8 cellular contexts compared by ENCODE assay signal in genomic region chr1:172719694-172720138, GRCh38.
DNase-seq lines count a peak whose midpoint lies in the region; ATAC-seq and TF ChIP-seq lines count a peak whose summit lies in the region.

No MANE protein-coding gene starts in this region.

- DNase-seq in NCI-H1105 treated with DMSO at 0.1 percent for 48 hours (lab: John Stamatoyannopoulos, UW) (peak; percentile 29), NCI-H1105 (lab: John Stamatoyannopoulos, UW) (no peak), HCT116 (ENCODE audit: low read depth, low spot score) (peak; percentile 39), RPMI8226 (peak; percentile 51), neuronal stem cell (ENCODE audit: low spot score) (peak; percentile 39), cortex of kidney (lab: John Stamatoyannopoulos, UW) (no peak)

- no CpG with 5 or more reads among the region's 3 CpGs for WGBS in neuronal stem cell (ENCODE audit: extremely low coverage in 2 of 2, insufficient read length in 2 of 2, insufficient replicate concordance in 1 of 2), 2 donors

- no peaks in the 10 kb centered on the region for H3K79me1 ChIP-seq in neuronal stem cell (ENCODE audit: low read depth, low read length)

- RAD21 ChIA-PET in HCT116 (lab: Charles Lee; ENCODE audit: low non-redundant PET in 1 of 2, low total read pairs in 2 of 2, uncharacterized antibody in 2 of 2, unreplicated experiment in 2 of 2) = interaction anchor here in 1 of 2 experiments (1.0 kb wide), 1 partner anchor 187 kb away, joined by 3 read pairs; no protein-coding TSS in a partner anchor

- H3K9me3 ChIP-seq in HCT116 (ENCODE audit: control insufficient read depth in 1 of 2, insufficient read depth in 1 of 2, low read depth in 1 of 2, low read length in 2 of 2) (no peaks in the 10 kb centered on the region), neuronal stem cell (replicated peaks in 1 of 2; ENCODE audit: control insufficient read depth in 2 of 2, insufficient read depth in 1 of 2, low read depth in 1 of 2, low read length in 2 of 2) (no peaks in the 10 kb centered on the region)

- no peaks in the 10 kb centered on the region for H3K27me3 ChIP-seq in HCT116 (ENCODE audit: insufficient read depth, low read length)
- H3K27me3 ChIP-seq in neuronal stem cell (ENCODE audit: control insufficient read depth in 3 of 3, insufficient read depth in 3 of 3, low read depth in 1 of 3, low read length in 3 of 3) = no peaks in the 10 kb centered on the region

- no peaks in the 10 kb centered on the region for H3K4me1 ChIP-seq in HCT116 (ENCODE audit: control insufficient read depth in 1 of 2, insufficient read depth in 2 of 2, low read length in 2 of 2)
- H3K4me1 ChIP-seq in neuronal stem cell (ENCODE audit: control insufficient read depth in 2 of 2, insufficient read depth in 1 of 2, low read depth in 1 of 2, low read length in 2 of 2) = peaks cover 8 to 9% of the 10 kb centered on the region in 2 donors

- peak; percentile 92 for TF ChIP-seq RAD21 in HCT116 (IDR thresholded peaks at IDR 0.05; ENCODE audit: low read depth)

- no peak overlapping the region for H3K9ac ChIP-seq in HCT116 (ENCODE audit: low read length)
- no peak overlapping the region for H3K9ac ChIP-seq in neuronal stem cell (ENCODE audit: low read depth, low read length, poor library complexity)

- ATAC-seq in HCT116 = peak; percentile 89
- peak; percentile 71 for ATAC-seq in esophagus mucosa
- no peak for ATAC-seq in GM21515 (IDR thresholded peaks at IDR 0.05; ENCODE audit: unreplicated experiment)

- CTCF ChIA-PET in HCT116 (lab: Charles Lee) = interaction anchor here (0.9 to 1.7 kb wide), 11 partner anchors 11 to 717 kb away, joined by 3 to 27 read pairs (median 3); partner anchors contain the start of gene C1orf105

- H4K91ac ChIP-seq in neuronal stem cell (ENCODE audit: low read depth, low read length, poor library complexity) = no peak overlapping the region

- no peak overlapping the region for H2BK120ac ChIP-seq in neuronal stem cell (ENCODE audit: low read depth, low read length)

- H2AFZ ChIP-seq in HCT116 (ENCODE audit: low read depth, low read length, poor library complexity, severe bottlenecking) (peak overlapping the region; percentile 75), neuronal stem cell (ENCODE audit: low read length) (no peak overlapping the region)

- no peak overlapping the region for H3K23ac ChIP-seq in neuronal stem cell (ENCODE audit: low read depth, low read length, poor library complexity)

- BruUV-seq in HCT116 (replicated peaks; lab: Mats Ljungman, UMichigan) = no TSS peak

- no peak overlapping the region for H4K8ac ChIP-seq in neuronal stem cell (ENCODE audit: low read depth, low read length)

- intact Hi-C loops in HCT116 (cut with micrococcal nuclease) = loop anchor here (1.0 to 5.0 kb wide), 3 partner anchors 110 to 269 kb away; partner anchors contain the start of gene SUCO

- no peak overlapping the region for H2BK12ac ChIP-seq in neuronal stem cell (ENCODE audit: low read length)

- H3K4me3 ChIP-seq in HCT116 (replicated peaks in 1 of 2; ENCODE audit: low read depth in 1 of 2, low read length in 2 of 2) (no peak overlapping the region), neuronal stem cell (ENCODE audit: low read length in 2 of 2) (no peak overlapping the region)

- no peak overlapping the region for H2AK5ac ChIP-seq in neuronal stem cell (ENCODE audit: low read depth, low read length)

- no peaks in the 10 kb centered on the region for H4K20me1 ChIP-seq in HCT116 (ENCODE audit: insufficient read depth)

- H3K36me3 ChIP-seq in HCT116 (ENCODE audit: control insufficient read depth in 1 of 2, insufficient read depth in 2 of 2, low read length in 2 of 2) = no peaks in the 10 kb centered on the region
- H3K36me3 ChIP-seq in neuronal stem cell (replicated peaks in 1 of 2; ENCODE audit: control insufficient read depth in 2 of 2, insufficient read depth in 2 of 2, low read length in 2 of 2) = no peaks in the 10 kb centered on the region

- no peak overlapping the region for H3K27ac ChIP-seq in HCT116 (ENCODE audit: low read depth, low read length)
- H3K27ac ChIP-seq in neuronal stem cell (replicated peaks; ENCODE audit: low read length) = no peak overlapping the region

- no peak for TF ChIP-seq POLR2A in HCT116 (IDR thresholded peaks at IDR 0.05; ENCODE audit: borderline replicate concordance, extremely low read depth, insufficient read depth, insufficient read length)

- H3K4me2 ChIP-seq in HCT116 (ENCODE audit: low read length) (0 out of 2 replicates have a peak overlapping the region, but pooled peaks have one; percentile 13), neuronal stem cell (ENCODE audit: insufficient read depth, low read length, poor library complexity, severe bottlenecking) (no peak overlapping the region)

- 0 out of 2 replicates have a peak, but pooled peaks cover 4% of the 10 kb centered on the region for H3K9me2 ChIP-seq in HCT116 (ENCODE audit: insufficient read depth)

- no peak overlapping the region for H3K18ac ChIP-seq in neuronal stem cell (ENCODE audit: low read length)

- H3K79me2 ChIP-seq in HCT116 (ENCODE audit: insufficient read depth, low read length) = no peaks in the 10 kb centered on the region

- POLR2A ChIA-PET in HCT116 (lab: Charles Lee) = no interaction called here

- no peak overlapping the region for H2BK5ac ChIP-seq in neuronal stem cell (ENCODE audit: low read length)

- H2BK15ac ChIP-seq in neuronal stem cell (ENCODE audit: low read length) = no peak overlapping the region

- TF ChIP-seq CTCF in HCT116 (IDR thresholded peaks at IDR 0.05 in 2 of 3, conservative IDR thresholded peaks at IDR 0.05 in 1 of 3; ENCODE audit: borderline replicate concordance in 1 of 3, insufficient read depth in 1 of 3, low read depth in 2 of 3, low read length in 2 of 3) = peak; percentile 73 to 87 (median 85)

- H3K4ac ChIP-seq in neuronal stem cell (ENCODE audit: low read length) = no peak overlapping the region

- H3K14ac ChIP-seq in neuronal stem cell (ENCODE audit: low read length) = no peak overlapping the region

TF ChIP-seq in HCT116, 20 proteins besides CTCF, POLR2A, EP300 and RAD21:
- no peak for TF ChIP-seq FOSL1 (IDR thresholded peaks at IDR 0.05; ENCODE audit: low read depth)
- TF ChIP-seq TCF7L2 (IDR thresholded peaks at IDR 0.05; ENCODE audit: borderline replicate concordance, extremely low read depth, insufficient read depth, insufficient read length) = no peak
- peak; percentile 20 for TF ChIP-seq YY1 (IDR thresholded peaks at IDR 0.05; ENCODE audit: extremely low read depth, insufficient replicate concordance, low read depth, low read length)
- TF ChIP-seq JUND (IDR thresholded peaks at IDR 0.05) = no peak
- peak; percentile 5; the same call in 1 of the 2 replicates for TF ChIP-seq CBX3 (IDR thresholded peaks at IDR 0.05; ENCODE audit: low read depth)
- no peak for TF ChIP-seq CEBPB (IDR thresholded peaks at IDR 0.05; ENCODE audit: low read depth)
- TF ChIP-seq MAX (IDR thresholded peaks at IDR 0.05) = no peak
- TF ChIP-seq SIN3A (IDR thresholded peaks at IDR 0.05; ENCODE audit: low read depth) = no peak

Comparison
In these comparisons a context has a peak if more than half of its experiments do, and no peak if none do; other contexts are left out.
1. DNase-seq: peak in NCI-H1105 treated with DMSO at 0.1 percent for 48 hours (single experiment), HCT116 (single experiment), RPMI8226 (single experiment) and neuronal stem cell (single experiment); none in NCI-H1105 (single experiment) and cortex of kidney (single experiment).